ENCODE assay signal across 18 cellular contexts in the genomic region with DNA sequence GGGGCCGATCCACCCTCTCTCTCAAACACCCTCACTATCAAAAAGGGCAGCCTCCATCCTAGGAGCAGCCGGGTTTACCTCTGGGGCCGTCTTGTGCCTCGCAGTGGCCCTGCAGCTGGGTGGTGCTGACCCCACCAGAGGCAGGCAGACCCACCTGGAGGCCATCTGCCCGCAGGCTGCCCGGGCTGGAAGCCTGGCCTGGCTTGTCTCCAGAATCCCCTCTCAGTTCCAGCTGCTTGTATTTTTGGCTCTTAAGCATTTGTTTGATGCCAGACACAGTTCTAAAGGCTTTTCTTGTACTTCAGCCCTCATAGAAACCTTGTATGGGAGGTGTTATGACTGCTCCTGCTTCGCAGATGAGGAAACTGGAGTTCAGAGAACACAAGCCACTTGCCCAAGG. TPM values are rescaled to one million over a fixed set of nuclear protein-coding genes. Genes with fewer than 3 reads are reported as not detected.
DNase-seq lines count a peak whose midpoint lies in the region; ATAC-seq, FAIRE-seq and TF ChIP-seq lines count a peak whose summit lies in the region.
"Had no signal": no experiment of that assay in that cellular context is flagged by ENCODE, and none has a peak within 500 bp of the region (broad histone marks: within the 10 kb centered on the region; RNA-seq: fewer than 3 reads in every experiment).

No MANE protein-coding gene starts in this region.

- H3K9me2 ChIP-seq in MM.1S (replicated peaks; ENCODE audit: insufficient read depth, low read length) = no peaks in the 10 kb centered on the region

- ATAC-seq in GM12878 = no peak
- ATAC-seq: left colon, WTC11 had no signal

- TF ChIP-seq CTCF in GM12878 (IDR thresholded peaks at IDR 0.05 in 2 of 3, conservative IDR thresholded peaks at IDR 0.05 in 1 of 3; ENCODE audit: control insufficient read depth in 2 of 3, extremely low read depth in 1 of 3, insufficient read depth in 1 of 3, low read depth in 3 of 3, low read length in 3 of 3) (no peak), MM.1S (IDR thresholded peaks at IDR 0.05; ENCODE audit: low read length) (no peak), right atrium auricular region (IDR thresholded peaks at IDR 0.05) (no peak)

- no peak overlapping the region for H2AFZ ChIP-seq in GM12878 (ENCODE audit: control insufficient read depth, low read depth, low read length)
- H2AFZ ChIP-seq in MM.1S (ENCODE audit: low read length) = no peak overlapping the region

- TF ChIP-seq EP300 in GM12878 (IDR thresholded peaks at IDR 0.05; ENCODE audit: borderline replicate concordance in 1 of 2, control insufficient read depth in 1 of 2, low read depth in 2 of 2, low read length in 2 of 2) = no peak

- FAIRE-seq in GM12878 (lab: Jason Lieb, UNC) = no peak
- FAIRE-seq: G401.6 had no signal

- H3K9me3 ChIP-seq in BLaER1 treated with 17β-estradiol and CSF1 and Interleukin-3, amounts not matched to agents 10 nM and 100 nM (replicated peaks in 1 of 11) = no peaks in the 10 kb centered on the region
- H3K9me3 ChIP-seq in GM12878 (replicated peaks; ENCODE audit: control insufficient read depth, insufficient read depth, low read length) (no peaks in the 10 kb centered on the region), MM.1S (replicated peaks; ENCODE audit: insufficient read depth, low read length) (no peaks in the 10 kb centered on the region), right atrium auricular region (no peaks in the 10 kb centered on the region)
- H3K9me3 ChIP-seq: HAP-1, MG63 had no signal

- H4K20me1 ChIP-seq in BLaER1 treated with 17β-estradiol and CSF1 and Interleukin-3, amounts not matched to agents 10 nM and 100 nM = peaks cover 0 to 20% (median 0%) of the 10 kb centered on the region in 11 experiments; a peak in 4 of 22 replicates
- H4K20me1 ChIP-seq in GM12878 (ENCODE audit: control insufficient read depth, insufficient read depth) = no peaks in the 10 kb centered on the region
- no peaks in the 10 kb centered on the region for H4K20me1 ChIP-seq in MM.1S (ENCODE audit: insufficient read depth, low read length)

- no peak for TF ChIP-seq RAD21 in GM12878 (IDR thresholded peaks at IDR 0.05; ENCODE audit: insufficient read depth, low read depth, low read length)

- H3K9ac ChIP-seq in BLaER1 treated with 17β-estradiol and CSF1 and Interleukin-3, amounts not matched to agents 10 nM and 100 nM = peak overlapping the region; percentile 14 to 67 (median 59); a peak in 19 of 22 replicates
- peak overlapping the region; percentile 42; the same call in 1 of the 2 replicates for H3K9ac ChIP-seq in GM12878 (ENCODE audit: control insufficient read depth, insufficient read depth, low read length)
- no peak overlapping the region for H3K9ac ChIP-seq in MM.1S (ENCODE audit: low read length)

- peak overlapping the region; percentile 37 to 75 (median 58); a peak in 20 of 22 replicates for H3K27ac ChIP-seq in BLaER1 treated with 17β-estradiol and CSF1 and Interleukin-3, amounts not matched to agents 10 nM and 100 nM
- H3K27ac ChIP-seq in GM12878 (ENCODE audit: control insufficient read depth, insufficient read depth) = peak overlapping the region; percentile 57
- H3K27ac ChIP-seq in MM.1S (ENCODE audit: low read length) = no peak overlapping the region
- peak overlapping the region in 1 of 2 donors; percentile 8 for H3K27ac ChIP-seq in right atrium auricular region
- H3K27ac ChIP-seq: SK-N-MC had no signal

- H3K36me3 ChIP-seq in BLaER1 treated with 17β-estradiol and CSF1 and Interleukin-3, amounts not matched to agents 10 nM and 100 nM = no peaks in the 10 kb centered on the region
- H3K36me3 ChIP-seq in GM12878 (ENCODE audit: control insufficient read depth in 2 of 2, insufficient read depth in 2 of 2, low read length in 1 of 2) (no peaks in the 10 kb centered on the region; a peak in 1 of 4 replicates), MM.1S (replicated peaks; ENCODE audit: insufficient read depth, low read length) (no peaks in the 10 kb centered on the region), right atrium auricular region (no peaks in the 10 kb centered on the region)
- H3K36me3 ChIP-seq: HAP-1, MG63 had no signal

- H3K4me3 ChIP-seq in BLaER1 treated with 17β-estradiol and CSF1 and Interleukin-3, amounts not matched to agents 10 nM and 100 nM = peak overlapping the region in 7 of 10 experiments; percentile 3 to 59 (median 25); a peak in 5 of 20 replicates
- peak overlapping the region; percentile 78; the same call in 1 of the 2 replicates for H3K4me3 ChIP-seq in GM12878
- H3K4me3 ChIP-seq in MM.1S (ENCODE audit: low read length) = no peak overlapping the region
- no peak overlapping the region for H3K4me3 ChIP-seq in right atrium auricular region
- H3K4me3 ChIP-seq: HAP-1, MG63, SK-N-MC had no signal

- CTCF ChIA-PET in GM12878 (lab: Yijun Ruan, JAX) = interaction anchor here (0.6 to 11.9 kb wide), 28 partner anchors 8 to 470 kb away, joined by 3 to 133 read pairs (median 5); partner anchors contain the start of gene NDUFA6

- DNase-seq in NCI-H1092 treated with DMSO at 0.1 percent for 48 hours (lab: John Stamatoyannopoulos, UW) (peak; percentile 85), GM12878 (ENCODE audit: low read depth, low spot score) (no peak), pons (ENCODE audit: low spot score) (peak; percentile 19), MM.1S (no peak), HuH-7.5 (ENCODE audit: low spot score) (no peak), right atrium auricular region (ENCODE audit: low spot score) (no peak)
- DNase-seq: activated CD4-positive, alpha-beta memory T cell treated with anti-CD3 and anti-CD28 coated beads, Interleukin-2, amount 10 ng/mL, durations not matched to agents 7 days and 5 days; activated naive CD4-positive, alpha-beta T cell treated with anti-CD3 and anti-CD28 coated beads, Interleukin-2, amount 10 ng/mL, durations not matched to agents 7 days and 5 days; cerebellar nuclear complex; effector memory CD4-positive, alpha-beta T cell; MG63; NCI-H774 had no signal

- peaks cover 0 to 13% (median 0%) of the 10 kb centered on the region in 11 experiments; a peak in 3 of 22 replicates for H3K27me3 ChIP-seq in BLaER1 treated with 17β-estradiol and CSF1 and Interleukin-3, amounts not matched to agents 10 nM and 100 nM
- H3K27me3 ChIP-seq in GM12878 (replicated peaks in 1 of 2; ENCODE audit: control insufficient read depth in 2 of 2, insufficient read depth in 2 of 2, low read length in 1 of 2) (no peaks in the 10 kb centered on the region), MM.1S (replicated peaks; ENCODE audit: insufficient read depth, low read length) (peaks cover 43% of the 10 kb centered on the region), right atrium auricular region (no peaks in the 10 kb centered on the region)
- H3K27me3 ChIP-seq: MG63 had no signal

- in situ Hi-C loops in GM12878 (cut with MboI) = loop anchor here (5.0 kb wide), 2 partner anchors 269 to 469 kb away; partner anchors contain the start of gene SEPTIN3

- no peak for TF ChIP-seq POLR2A in GM12878 (IDR thresholded peaks at IDR 0.05; ENCODE audit: low read depth, low read length)

- SMC1A ChIA-PET in GM12878 (lab: Charles Lee; ENCODE audit: uncharacterized antibody, unreplicated experiment) = interaction anchor here (0.7 to 7.1 kb wide), 25 partner anchors 8 to 469 kb away, joined by 3 to 132 read pairs (median 6); partner anchors contain the start of gene NDUFA6

- WGBS in GM12878 (ENCODE audit: insufficient coverage, insufficient replicate concordance, low lambda C conversion rate, missing lambda C conversion rate) = 87% methylated on average over 7 of the region's 7 CpGs

- intact Hi-C loops in GM12878 (cut with micrococcal nuclease; ENCODE audit: unreplicated experiment) = loop anchor here (2.0 to 5.0 kb wide), 3 partner anchors 168 to 489 kb away; partner anchors contain the start of genes CENPM and POLDIP3

- peak overlapping the region; percentile 79 to 100 (median 97) for H3K4me2 ChIP-seq in BLaER1 treated with 17β-estradiol and CSF1 and Interleukin-3, amounts not matched to agents 10 nM and 100 nM
- H3K4me2 ChIP-seq in GM12878 (ENCODE audit: control insufficient read depth, insufficient read depth) = peak overlapping the region; percentile 63
- H3K4me2 ChIP-seq in MM.1S (ENCODE audit: low read depth, low read length) = no peak overlapping the region

- H3K4me1 ChIP-seq in BLaER1 treated with 17β-estradiol and CSF1 and Interleukin-3, amounts not matched to agents 10 nM and 100 nM = peaks cover 96 to 100% (median 99%) of the 10 kb centered on the region in 10 experiments
- H3K4me1 ChIP-seq in GM12878 (ENCODE audit: control insufficient read depth, insufficient read depth, low read length) (peaks cover 13% of the 10 kb centered on the region), MM.1S (ENCODE audit: low read length) (peaks cover 5% of the 10 kb centered on the region; the same call in 1 of the 2 replicates), right atrium auricular region (peaks cover 0 to 20% of the 10 kb centered on the region in 2 donors)

- POLR2A ChIA-PET in GM12878 (lab: Charles Lee) = interaction anchor here (0.6 to 4.2 kb wide), 17 partner anchors 8 to 484 kb away, joined by 3 to 38 read pairs (median 4); partner anchors contain the start of genes NDUFA6 and SMIM45

- RAD21 ChIA-PET in GM12878 (lab: Charles Lee; ENCODE audit: unreplicated experiment) = interaction anchor here (0.6 to 12.1 kb wide), 19 partner anchors 8 to 512 kb away, joined by 3 to 97 read pairs (median 8); partner anchors contain the start of gene NDUFA6

- H3K79me2 ChIP-seq in GM12878 (ENCODE audit: control insufficient read depth, insufficient read depth, low read length) (peaks cover 25% of the 10 kb centered on the region), MM.1S (ENCODE audit: low read length) (no peaks in the 10 kb centered on the region)

- peaks cover 9% of the 10 kb centered on the region; the same call in 1 of the 2 replicates for H3F3A ChIP-seq in MM.1S (ENCODE audit: insufficient read depth, low read length)

- no TSS peak for BruUV-seq in GM12878 (replicated peaks; lab: Mats Ljungman, UMichigan)

RNA-seq across cellular contexts. Expression of gene NFAM1, which starts 4.2 kb away (rescaled TPM):
- total RNA-seq in GM12878 (2013; cell fraction: nucleolus; rRNA removed) = 9.2 and 10.3 TPM in 2 replicates
- total RNA-seq in GM12878 (2014; rRNA removed) (0.16 and 0.34 TPM in 2 replicates), GM12878 (2014; rRNA removed; fragmentation: Illumina TruSeq; extraction: Trizol) (0.13 and 0.32 TPM in 2 replicates), GM12878 (2021) (0.29 and 0.36 TPM in 2 replicates), right atrium auricular region (1 to 10 TPM in 1 of 2 donors, under 1 TPM in 1; 0.74 to 3.5 TPM)
- polyA plus RNA-seq in GM12878 (2011; ENCODE audit: low read depth) = 0.22 TPM
- polyA plus RNA-seq in GM12878 (2011; rRNA removed) (0.84 and 1.3 TPM in 2 replicates), GM12878 (2014; fragmentation: Illumina TruSeq; extraction: Trizol) (0.13 and 0.24 TPM in 2 replicates), GM12878 (2014; fragmentation: Nextera tagmentation; extraction: Ambion mirVana) (not detected), GM12878 (2014; rRNA removed) (0.10 and 0.15 TPM in 2 replicates), GM12878 (2016; fragmentation: Nextera tagmentation; extraction: Ambion mirVana) (under 1 TPM in 1 of 2 experiments, not detected in 1; 0.20 TPM)
- 1.8 and 1.9 TPM in 2 replicates for polyA plus RNA-seq in GM12878 (2011; cell fraction: cytosol; rRNA removed)
- polyA plus RNA-seq in GM12878 (2011; cell fraction: nucleus; rRNA removed) = 2.5 and 2.6 TPM in 2 replicates
- 0.69 and 0.70 TPM in 2 replicates for polyA plus RNA-seq in GM12878 (2012)
- polyA minus RNA-seq in GM12878 (2011; rRNA and poly(A)+ RNA removed) = 2.0 and 2.9 TPM in 2 replicates
- 0.73 and 3.9 TPM in 2 replicates for polyA minus RNA-seq in GM12878 (2011; cell fraction: cytosol; rRNA and poly(A)+ RNA removed)
- 0.96 and 0.97 TPM in 2 replicates for polyA minus RNA-seq in GM12878 (2011; cell fraction: nucleus; rRNA and poly(A)+ RNA removed)

Comparison
In these comparisons a context has a peak if more than half of its experiments do, and no peak if none do; other contexts are left out.
1. H3K4me3 ChIP-seq: peak in BLaER1 treated with 17β-estradiol and CSF1 and Interleukin-3, amounts not matched to agents 10 nM and 100 nM (7 of 10) and GM12878 (single experiment); none in MM.1S (single experiment) and right atrium auricular region (0 of 2).
2. DNase-seq: peak in NCI-H1092 treated with DMSO at 0.1 percent for 48 hours (single experiment) and pons (single experiment); none in GM12878 (single experiment), MM.1S (single experiment), HuH-7.5 (single experiment) and right atrium auricular region (single experiment).